ENCODE assay signal across 17 cellular contexts in genomic region chr20:30281584-30282197, GRCh38.
DNase-seq lines count a peak whose midpoint lies in the region; ATAC-seq and TF ChIP-seq lines count a peak whose summit lies in the region.
"Had no signal": no experiment of that assay in that cellular context is flagged by ENCODE, and none has a peak within 500 bp of the region (broad histone marks: within the 10 kb centered on the region; RNA-seq: fewer than 3 reads in every experiment).

No MANE protein-coding gene starts in this region.

- H3K27ac ChIP-seq in ACC112 (ENCODE audit: low read depth, low read length) (no peak overlapping the region), endodermal cell (ENCODE audit: low read depth, low read length) (no peak overlapping the region)
- H3K27ac ChIP-seq: BLaER1 treated with 17β-estradiol and CSF1 and Interleukin-3, amounts not matched to agents 10 nM and 100 nM; HL-60 had no signal

- H3K4me1 ChIP-seq in ACC112 (ENCODE audit: control insufficient read depth, insufficient read depth, low read length, unreplicated experiment) (no peaks in the 10 kb centered on the region), endodermal cell (ENCODE audit: control insufficient read depth, insufficient read depth, low read length) (no peaks in the 10 kb centered on the region)
- H3K4me1 ChIP-seq: BLaER1 treated with 17β-estradiol and CSF1 and Interleukin-3, amounts not matched to agents 10 nM and 100 nM had no signal

- no peak overlapping the region for H2AFZ ChIP-seq in ACC112 (ENCODE audit: low read length, unreplicated experiment)

- no peaks in the 10 kb centered on the region for H3K27me3 Mint-ChIP-seq in endodermal cell (ENCODE audit: insufficient read depth)
- H3K27me3 Mint-ChIP-seq: CD4-positive, CD25-positive, alpha-beta regulatory T cell had no signal

- H3K9me3 ChIP-seq in endodermal cell (ENCODE audit: control insufficient read depth, low read length), result peaks cover 11% of the 10 kb centered on the region

- peaks cover 94% of the 10 kb centered on the region for H3K9me3 Mint-ChIP-seq in endodermal cell

- H3K79me2 ChIP-seq in ACC112 (ENCODE audit: control insufficient read depth, insufficient read depth, low read length, unreplicated experiment), result no peaks in the 10 kb centered on the region

- WGBS in endodermal cell (ENCODE audit: insufficient coverage in 1 of 2, insufficient read length in 1 of 2), 2 experiments, result 91 to 97% methylated on average over 9 to 41 of the region's 41 CpGs

- H3K36me3 ChIP-seq in ACC112 (ENCODE audit: insufficient read depth, low read length) (no peaks in the 10 kb centered on the region), endodermal cell (ENCODE audit: control insufficient read depth, insufficient read depth, low read length) (no peaks in the 10 kb centered on the region)
- H3K36me3 ChIP-seq: BLaER1 treated with 17β-estradiol and CSF1 and Interleukin-3, amounts not matched to agents 10 nM and 100 nM had no signal

- TF ChIP-seq CTCF in choroid plexus epithelial cell (conservative IDR thresholded peaks at IDR 0.05; ENCODE audit: low read depth, low read length) (no peak), endodermal cell (conservative IDR thresholded peaks at IDR 0.05) (no peak)

- H3K36me3 Mint-ChIP-seq in endodermal cell (ENCODE audit: low read depth), result peaks cover 2% of the 10 kb centered on the region
- H3K36me3 Mint-ChIP-seq: CD4-positive, CD25-positive, alpha-beta regulatory T cell had no signal

- no peaks in the 10 kb centered on the region for H3K4me1 Mint-ChIP-seq in endodermal cell

- DNase-seq in NCI-H748 (lab: John Stamatoyannopoulos, UW; ENCODE audit: unreplicated experiment) (peak; percentile 18), NCI-H748 treated with DMSO at 0.1 percent for 48 hours (lab: John Stamatoyannopoulos, UW) (no peak), choroid plexus epithelial cell (ENCODE audit: low read depth) (no peak), retina (peak; percentile 38), endodermal cell (no peak), HuH-7.5 (ENCODE audit: low spot score) (no peak)
- DNase-seq: 8988T; ACHN; CD4-positive, CD25-positive, alpha-beta regulatory T cell; DMS53; GF-D8; HCEC 1CT; HFFc6 had no signal

- no peak for ATAC-seq in HG03460 (IDR thresholded peaks at IDR 0.05; ENCODE audit: unreplicated experiment)

- H3K27me3 ChIP-seq in ACC112 (ENCODE audit: insufficient read depth, low read length) (no peaks in the 10 kb centered on the region), endodermal cell (ENCODE audit: control insufficient read depth, insufficient read depth, low read length, poor library complexity, severe bottlenecking) (no peaks in the 10 kb centered on the region)
- H3K27me3 ChIP-seq: BLaER1 treated with 17β-estradiol and CSF1 and Interleukin-3, amounts not matched to agents 10 nM and 100 nM had no signal

- no peak overlapping the region for H3K27ac Mint-ChIP-seq in endodermal cell
- H3K27ac Mint-ChIP-seq: HFFc6 had no signal

- H3K4me3 ChIP-seq in ACC112 (ENCODE audit: low read depth, low read length), result peak overlapping the region; percentile 43; the same call in 1 of the 2 replicates
- H3K4me3 ChIP-seq in choroid plexus epithelial cell (ENCODE audit: low read depth, low read length), result peak overlapping the region; percentile 28
- H3K4me3 ChIP-seq in endodermal cell (ENCODE audit: low read length), result no peak overlapping the region
- H3K4me3 ChIP-seq: BLaER1 treated with 17β-estradiol and CSF1 and Interleukin-3, amounts not matched to agents 10 nM and 100 nM had no signal

- H3K4me3 Mint-ChIP-seq in endodermal cell, result no peak overlapping the region
- H3K4me3 Mint-ChIP-seq: HFFc6 had no signal

- no peak overlapping the region for H3K9ac ChIP-seq in endodermal cell (ENCODE audit: extremely low read depth, low read length, poor library complexity, severe bottlenecking)
- H3K9ac ChIP-seq: BLaER1 treated with 17β-estradiol and CSF1 and Interleukin-3, amounts not matched to agents 10 nM and 100 nM had no signal

Comparison
In these comparisons a context has a peak if more than half of its experiments do, and no peak if none do; other contexts are left out.
1. DNase-seq: peak in NCI-H748 (single experiment) and retina (single experiment); none in NCI-H748 treated with DMSO at 0.1 percent for 48 hours (single experiment), choroid plexus epithelial cell (single experiment), endodermal cell (single experiment) and HuH-7.5 (single experiment).